In genomic region chr2:97748397-97748796, GRCh38 we compare ENCODE assay signal across 7 cellular contexts. TPM values are rescaled to one million over a fixed set of nuclear protein-coding genes. Genes with fewer than 3 reads are reported as not detected.
A peak's percentile ranks its signal among the peaks of the same experiment; 100 is the strongest.
DNase-seq lines count a peak whose midpoint lies in the region; ATAC-seq and TF ChIP-seq lines count a peak whose summit lies in the region.

No MANE protein-coding gene starts in this region.

- peak; percentile 75 for DNase-seq in GM13976 (ENCODE audit: low spot score)
- peak; percentile 75 for DNase-seq in NCI-H146 (lab: John Stamatoyannopoulos, UW)
- DNase-seq in activated CD4-positive, alpha-beta memory T cell treated with anti-CD3 and anti-CD28 coated beads for 36 hours = peak; percentile 83
- peak; percentile 16 for DNase-seq in fibroblast of pulmonary artery (ENCODE audit: low read depth)
- peak; percentile 31 to 45 for DNase-seq in stimulated activated CD4-positive, alpha-beta T cell treated with anti-CD3 and anti-CD28 coated beads, Interleukin-1b, Interleukin-23, amount 100 ng/mL, for 1 hour (ENCODE audit: low read depth in 2 of 2)

- POLR2A ChIA-PET in activated CD4-positive, alpha-beta memory T cell treated with anti-CD3 and anti-CD28 coated beads for 36 hours (lab: Charles Lee) = no interaction called here

- no peak overlapping the region for H3K27ac Mint-ChIP-seq in activated CD4-positive, alpha-beta memory T cell treated with anti-CD3 and anti-CD28 coated beads for 36 hours

- in situ Hi-C loops in GM13976 (cut with MboI; ENCODE audit: low sequenced_read_pairs, unreplicated experiment) = no loop called here

- no peaks in the 10 kb centered on the region for H3K27me3 Mint-ChIP-seq in activated CD4-positive, alpha-beta memory T cell treated with anti-CD3 and anti-CD28 coated beads for 36 hours

- H3K36me3 Mint-ChIP-seq in activated CD4-positive, alpha-beta memory T cell treated with anti-CD3 and anti-CD28 coated beads for 36 hours = peaks cover 5% of the 10 kb centered on the region

- peak; percentile 57 for TF ChIP-seq CTCF in GM13976 (IDR thresholded peaks at IDR 0.05; ENCODE audit: borderline replicate concordance, control extremely low read depth, extremely low read depth, insufficient read depth, missing control alignments)
- peak; percentile 12 for TF ChIP-seq CTCF in fibroblast of pulmonary artery (IDR thresholded peaks at IDR 0.05; ENCODE audit: low read length, missing control alignments)

- CTCF ChIA-PET in activated CD4-positive, alpha-beta memory T cell treated with anti-CD3 and anti-CD28 coated beads for 36 hours (lab: Charles Lee) = interaction anchor here (0.6 to 3.5 kb wide), 17 partner anchors 8 to 1215 kb away, joined by 3 to 53 read pairs (median 4); partner anchors contain the start of genes ACTR1B and ZAP70

- ATAC-seq in GM18858 (IDR thresholded peaks at IDR 0.05; ENCODE audit: unreplicated experiment) = no peak
- no peak for ATAC-seq in GM21619 (IDR thresholded peaks at IDR 0.05; ENCODE audit: unreplicated experiment)

- no peak overlapping the region for H3K4me3 Mint-ChIP-seq in activated CD4-positive, alpha-beta memory T cell treated with anti-CD3 and anti-CD28 coated beads for 36 hours

- H3K9me3 Mint-ChIP-seq in activated CD4-positive, alpha-beta memory T cell treated with anti-CD3 and anti-CD28 coated beads for 36 hours = no peaks in the 10 kb centered on the region

- no peak overlapping the region for H3K4me3 ChIP-seq in fibroblast of pulmonary artery (replicated peaks; ENCODE audit: low read depth, low read length)

- H3K4me1 Mint-ChIP-seq in activated CD4-positive, alpha-beta memory T cell treated with anti-CD3 and anti-CD28 coated beads for 36 hours (ENCODE audit: low read depth) = peaks cover 38% of the 10 kb centered on the region

- intact Hi-C loops in activated CD4-positive, alpha-beta memory T cell treated with anti-CD3 and anti-CD28 coated beads for 36 hours (cut with micrococcal nuclease) = loop anchor here (1.0 to 5.0 kb wide), 4 partner anchors 38 to 101 kb away; partner anchors contain the start of genes ACTR1B and COX5B

RNA-seq across cellular contexts. Expression of gene ZAP70, which starts 35.0 kb away (rescaled TPM):
- total RNA-seq in activated CD4-positive, alpha-beta memory T cell treated with anti-CD3 and anti-CD28 coated beads for 36 hours = 100 to 1,000 TPM; 160 to 166 TPM

Comparison
In these comparisons a context has a peak if more than half of its experiments do, and no peak if none do; other contexts are left out.
1. DNase-seq: peak in every context shown above with its lines; median percentile 83 in activated CD4-positive, alpha-beta memory T cell treated with anti-CD3 and anti-CD28 coated beads for 36 hours; 75 in GM13976; 75 in NCI-H146; 38 in stimulated activated CD4-positive, alpha-beta T cell treated with anti-CD3 and anti-CD28 coated beads, Interleukin-1b, Interleukin-23, amount 100 ng/mL, for 1 hour; 16 in fibroblast of pulmonary artery.